Comparison of ENCODE assay signal across 26 cellular contexts in genomic region chr19:50629194-50629593, GRCh38. TPM values are rescaled to one million over a fixed set of nuclear protein-coding genes. Genes with fewer than 3 reads are reported as not detected.
"Had no signal": no experiment of that assay in that cellular context is flagged by ENCODE, and none has a peak within 500 bp of the region (broad histone marks: within the 10 kb centered on the region; RNA-seq: fewer than 3 reads in every experiment).

No MANE protein-coding gene starts in this region.

- H3K4me1 ChIP-seq: esophagus squamous epithelium, gastrocnemius medialis, heart right ventricle, left lung, lower lobe of right lung had no signal

- H3K27ac ChIP-seq: coronary artery, dorsolateral prefrontal cortex, epithelial cell of prostate, esophagus squamous epithelium, gastrocnemius medialis, heart right ventricle, left lung, lower lobe of right lung had no signal

- H3K36me3 ChIP-seq: esophagus squamous epithelium, gastrocnemius medialis, heart right ventricle, left lung, lower lobe of right lung had no signal

- H3K4me3 ChIP-seq: coronary artery, dorsolateral prefrontal cortex, esophagus squamous epithelium, gastrocnemius medialis, heart right ventricle, left lung, lower lobe of right lung had no signal

- ATAC-seq: esophagus mucosa, gastrocnemius medialis, heart right ventricle, left cardiac atrium, left lung, left ventricle myocardium superior, lower lobe of right lung had no signal

- H3K27me3 ChIP-seq: dorsolateral prefrontal cortex had no signal

- DNase-seq: dermis blood vessel endothelial cell; dorsolateral prefrontal cortex; effector CD4-positive, alpha-beta T cell; effector memory CD4-positive, alpha-beta T cell; erythroblast; esophagus squamous epithelium; foreskin fibroblast; foreskin melanocyte; gastrocnemius medialis; glutamatergic neuron; head of caudate nucleus; heart right ventricle; hippocampal formation; left cardiac atrium; left lung; left ventricle myocardium superior; lower lobe of right lung; mesendoderm; midbrain had no signal

RNA-seq across cellular contexts. Expression of gene SYT3, which starts 10.5 kb away (rescaled TPM):
- total RNA-seq: esophagus mucosa, mononuclear cell had no signal
- polyA plus RNA-seq: keratinocyte had no signal

RNA-seq across cellular contexts. Expression of gene C19orf81, which starts 20.1 kb away (rescaled TPM):
- total RNA-seq: dermis blood vessel endothelial cell, esophagus mucosa, esophagus squamous epithelium, gastrocnemius medialis, lung microvascular endothelial cell, mononuclear cell, mucosa of gallbladder had no signal
- polyA plus RNA-seq: keratinocyte had no signal
